ENCODE assay signal across 8 cellular contexts in the genomic region with DNA sequence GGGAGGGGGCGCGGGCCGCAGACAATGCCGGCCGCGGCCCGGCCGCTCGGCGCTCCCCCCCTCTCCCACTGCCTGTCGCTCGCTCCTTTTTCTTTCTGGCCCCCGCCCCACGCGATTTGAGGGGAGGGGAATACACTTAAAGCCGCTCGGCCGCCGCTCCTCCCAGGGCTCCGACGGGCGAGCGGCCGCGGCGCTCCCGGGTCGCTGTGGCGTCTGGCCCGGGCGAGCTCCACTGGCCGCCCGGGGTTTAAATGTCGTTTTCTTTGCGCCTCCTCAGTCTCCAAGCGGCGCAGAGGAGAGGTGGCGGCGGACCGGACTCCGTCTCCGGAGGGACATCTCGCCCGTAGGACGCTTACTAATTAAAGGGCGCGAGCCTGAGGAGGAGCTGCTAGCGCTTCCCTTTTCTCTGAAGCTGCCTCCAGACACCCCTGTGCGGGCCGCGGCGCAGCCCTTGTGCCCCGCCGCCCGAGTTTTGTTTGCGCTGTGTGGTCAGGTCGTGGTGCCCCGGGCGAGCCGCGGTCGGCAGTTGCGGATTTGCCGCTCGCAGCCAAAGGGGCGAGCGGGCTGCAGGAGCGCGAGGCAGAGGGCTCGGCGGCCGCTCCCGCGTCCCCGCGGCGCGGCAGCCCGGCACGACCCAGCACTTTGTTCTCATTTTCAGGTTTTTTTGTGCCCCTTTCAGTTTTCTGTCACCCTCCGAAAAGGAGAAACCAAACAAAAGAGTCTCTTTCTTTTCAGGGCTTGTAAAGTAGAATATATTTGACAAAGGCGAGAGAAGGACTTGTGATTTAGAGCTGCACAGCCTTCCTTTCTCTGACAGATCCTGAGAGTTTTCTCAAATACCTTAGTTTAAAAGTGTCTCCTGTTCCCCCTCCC. TPM values are rescaled to one million over a fixed set of nuclear protein-coding genes. Genes with fewer than 3 reads are reported as not detected.
DNase-seq lines count a peak whose midpoint lies in the region; ATAC-seq and TF ChIP-seq lines count a peak whose summit lies in the region.

No MANE protein-coding gene starts in this region.

- H3K27ac Mint-ChIP-seq in activated B cell treated with CpG ODN at 0.5 μM for 24 hours, result peak overlapping the region; percentile 83

- H2BK12ac ChIP-seq in mesenchymal stem cell (ENCODE audit: low read length in 2 of 2), result no peak overlapping the region

- H3K4me2 ChIP-seq in Karpas-422 (ENCODE audit: low read depth, low read length, poor library complexity, severe bottlenecking), result peak overlapping the region; percentile 67
- peak overlapping the region; percentile 89 for H3K4me2 ChIP-seq in mesenchymal stem cell (ENCODE audit: low read length, poor library complexity, severe bottlenecking)

- no peaks in the 10 kb centered on the region for H3K36me3 ChIP-seq in Karpas-422 (ENCODE audit: insufficient read depth, low read length)
- no peaks in the 10 kb centered on the region for H3K36me3 ChIP-seq in effector memory CD4-positive, alpha-beta T cell (ENCODE audit: control insufficient read depth, insufficient read depth, low read length)
- peaks cover 3 to 5% of the 10 kb centered on the region in 2 experiments for H3K36me3 ChIP-seq in mesenchymal stem cell (ENCODE audit: control insufficient read depth in 1 of 2, insufficient read depth in 2 of 2, low read depth in 1 of 2, low read length in 2 of 2)

- H3K27me3 ChIP-seq in Karpas-422 (ENCODE audit: low read length) (peaks cover 3% of the 10 kb centered on the region; the same call in 1 of the 2 replicates), mesenchymal stem cell (ENCODE audit: control insufficient read depth in 1 of 2, insufficient read depth in 1 of 2, low read length in 2 of 2) (no peaks in the 10 kb centered on the region)
- peaks cover 5% of the 10 kb centered on the region for H3K27me3 ChIP-seq in effector memory CD4-positive, alpha-beta T cell (replicated peaks; ENCODE audit: control insufficient read depth, insufficient read depth, low read length, poor library complexity, severe bottlenecking)

- peak overlapping the region; percentile 49 for H2BK120ac ChIP-seq in mesenchymal stem cell (ENCODE audit: low read depth, low read length)

- H3K4me3 Mint-ChIP-seq in activated B cell treated with CpG ODN at 0.5 μM for 24 hours, result peak overlapping the region; percentile 93

- H3K18ac ChIP-seq in mesenchymal stem cell (ENCODE audit: low read depth in 1 of 2, low read length in 2 of 2), result peak overlapping the region; percentile 89 to 98

- H4K8ac ChIP-seq in mesenchymal stem cell (ENCODE audit: low read length), result no peak overlapping the region

- no peak for TF ChIP-seq CTCF in activated B cell treated with CpG ODN at 0.5 μM for 24 hours (IDR thresholded peaks at IDR 0.05)

- peak overlapping the region; percentile 24 to 81 for H3K4ac ChIP-seq in mesenchymal stem cell (ENCODE audit: low read depth in 1 of 2, low read length in 2 of 2)

- CTCF ChIA-PET in activated B cell treated with CpG ODN at 0.5 μM for 24 hours (lab: Charles Lee), result interaction anchor here (0.8 kb wide), 1 partner anchor 155 kb away, joined by 3 read pairs; no protein-coding TSS in a partner anchor

- H3K9me2 ChIP-seq in Karpas-422 (replicated peaks; ENCODE audit: insufficient read depth, low read length), result no peaks in the 10 kb centered on the region

- H3K79me2 ChIP-seq in Karpas-422 (ENCODE audit: low read length), result no peaks in the 10 kb centered on the region

- H3K79me1 ChIP-seq in mesenchymal stem cell (replicated peaks; ENCODE audit: low read length, poor library complexity, severe bottlenecking), result peaks cover 2% of the 10 kb centered on the region

- peaks cover 9% of the 10 kb centered on the region for H3K36me3 Mint-ChIP-seq in activated B cell treated with CpG ODN at 0.5 μM for 24 hours (ENCODE audit: low read depth)

- peaks cover 42% of the 10 kb centered on the region for H3K4me1 Mint-ChIP-seq in activated B cell treated with CpG ODN at 0.5 μM for 24 hours

- H3K27me3 Mint-ChIP-seq in activated B cell treated with CpG ODN at 0.5 μM for 24 hours, result no peaks in the 10 kb centered on the region

- no peak overlapping the region for H4K91ac ChIP-seq in mesenchymal stem cell (ENCODE audit: low read length)

- DNase-seq in DMS53 treated with DMSO at 0.1 percent for 48 hours (lab: John Stamatoyannopoulos, UW; ENCODE audit: unreplicated experiment) (peak; percentile 35), Karpas-422 (peak; percentile 60), activated B cell treated with CpG ODN at 0.5 μM for 24 hours (peak; percentile 47), mesenchymal stem cell (peak; percentile 34), DMS79 (lab: John Stamatoyannopoulos, UW) (no peak)
- DNase-seq in effector memory CD4-positive, alpha-beta T cell, result peak in 1 of 3 donors; percentile 16

- H2BK15ac ChIP-seq in mesenchymal stem cell (ENCODE audit: low read depth, poor library complexity, severe bottlenecking), result peak overlapping the region; percentile 48

- peak overlapping the region; percentile 62 for H2BK5ac ChIP-seq in mesenchymal stem cell (ENCODE audit: low read depth, low read length, poor library complexity, severe bottlenecking)

- intact Hi-C loops in activated B cell treated with CpG ODN at 0.5 μM for 24 hours (cut with micrococcal nuclease), result loop anchor here (2.0 to 10.0 kb wide), 5 partner anchors 15 to 1769 kb away; partner anchors contain the start of gene DIMT1

- peak overlapping the region in 1 of 2 experiments; percentile 29 for H3K23ac ChIP-seq in mesenchymal stem cell (ENCODE audit: low read length in 2 of 2)

- H2AFZ ChIP-seq in Karpas-422 (ENCODE audit: low read length), result no peak overlapping the region
- no peak overlapping the region for H2AFZ ChIP-seq in mesenchymal stem cell (ENCODE audit: low read depth, low read length)

- WGBS in mesenchymal stem cell, result under 1% methylated on average over 72 of the region's 82 CpGs

- H3K14ac ChIP-seq in mesenchymal stem cell (ENCODE audit: low read length in 2 of 2), result peak overlapping the region; percentile 18 to 92

- peaks cover 30% of the 10 kb centered on the region for H3K4me1 ChIP-seq in Karpas-422 (ENCODE audit: low read length)
- H3K4me1 ChIP-seq in effector memory CD4-positive, alpha-beta T cell (ENCODE audit: control insufficient read depth, insufficient read depth, low read length, poor library complexity, severe bottlenecking), result peaks cover 13% of the 10 kb centered on the region
- peaks cover 11% of the 10 kb centered on the region for H3K4me1 ChIP-seq in mesenchymal stem cell (ENCODE audit: control insufficient read depth, insufficient read depth, low read depth, low read length)

- peaks cover 31% of the 10 kb centered on the region; the same call in 1 of the 2 replicates for H4K20me1 ChIP-seq in Karpas-422 (ENCODE audit: insufficient read depth, low read depth, low read length)

- H3K4me3 ChIP-seq in Karpas-422 (ENCODE audit: low read length) (peak overlapping the region; percentile 65), mesenchymal stem cell (ENCODE audit: insufficient read depth in 1 of 2, low read depth in 1 of 2, low read length in 2 of 2) (peak overlapping the region; percentile 84 to 99)
- H3K4me3 ChIP-seq in effector memory CD4-positive, alpha-beta T cell (ENCODE audit: insufficient read depth, low read depth, low read length, poor library complexity, severe bottlenecking), result peak overlapping the region; percentile 89

- no peak overlapping the region for H2AK5ac ChIP-seq in mesenchymal stem cell (ENCODE audit: low read length, severe bottlenecking)

- no peaks in the 10 kb centered on the region for H3K9me3 Mint-ChIP-seq in activated B cell treated with CpG ODN at 0.5 μM for 24 hours

- peak overlapping the region; percentile 26 for H3K9ac ChIP-seq in Karpas-422 (ENCODE audit: low read length)
- peak overlapping the region; percentile 93 for H3K9ac ChIP-seq in mesenchymal stem cell (ENCODE audit: low read length)

- no peaks in the 10 kb centered on the region for H3K9me3 ChIP-seq in Karpas-422 (ENCODE audit: low read length)
- no peaks in the 10 kb centered on the region for H3K9me3 ChIP-seq in effector memory CD4-positive, alpha-beta T cell (ENCODE audit: control insufficient read depth, low read length)
- no peaks in the 10 kb centered on the region for H3K9me3 ChIP-seq in mesenchymal stem cell (ENCODE audit: control insufficient read depth, low read length)

- POLR2A ChIA-PET in activated B cell treated with CpG ODN at 0.5 μM for 24 hours (lab: Charles Lee), result interaction anchor here (0.6 to 1.0 kb wide), 6 partner anchors 21 to 75 kb away, joined by 3 to 4 read pairs (median 4); no protein-coding TSS in a partner anchor

- no peak overlapping the region for H3K27ac ChIP-seq in Karpas-422 (ENCODE audit: low read length)
- no peak overlapping the region for H3K27ac ChIP-seq in effector memory CD4-positive, alpha-beta T cell (ENCODE audit: insufficient read depth, low read length, poor library complexity, severe bottlenecking)
- H3K27ac ChIP-seq in mesenchymal stem cell (ENCODE audit: low read length, poor library complexity, severe bottlenecking), result no peak overlapping the region
- peak overlapping the region; percentile 61 for H3K27ac ChIP-seq in temporal lobe (ENCODE audit: low read depth, low read length)

- ATAC-seq in activated B cell treated with CpG ODN at 0.5 μM for 24 hours (ENCODE audit: low read depth), result no peak
- no peak for ATAC-seq in HG03045 (IDR thresholded peaks at IDR 0.05; ENCODE audit: unreplicated experiment)

RNA-seq across cellular contexts. Expression of gene ZSWIM6, which starts 1.5 kb away (rescaled TPM):
- total RNA-seq in Karpas-422 (2014; rRNA removed; shearing (Covaris generic); ENCODE audit: low replicate concordance), result 1.7 and 4.2 TPM in 2 replicates
- total RNA-seq in activated B cell treated with CpG ODN at 0.5 μM for 24 hours, result 6.9 and 8.5 TPM in 2 replicates
- 12.1 TPM for polyA plus RNA-seq in mesenchymal stem cell (2013, experiment 1 of 2)
- polyA plus RNA-seq in mesenchymal stem cell (2013, experiment 2 of 2), result 12.1 TPM
- total RNA-seq in temporal lobe, result 33.2 TPM
